1 cellular context compared by ENCODE assay signal in genomic region chr1:39524591-39525365, GRCh38.
TF ChIP-seq lines count a peak whose summit lies in the region.

No MANE protein-coding gene starts in this region.

TF ChIP-seq in GM23338, 12 proteins besides CTCF, POLR2A, EP300 and RAD21 (continued from another document):
- TF ChIP-seq ZNF462 (CRISPR knock-in tag; IDR thresholded peaks at IDR 0.05) (no peak), ETS1 (IDR thresholded peaks at IDR 0.05) (no peak)
